21 cellular contexts compared by ENCODE assay signal in genomic region chr6:117491916-117492315, GRCh38. TPM values are rescaled to one million over a fixed set of nuclear protein-coding genes. Genes with fewer than 3 reads are reported as not detected.
DNase-seq lines count a peak whose midpoint lies in the region; ATAC-seq and TF ChIP-seq lines count a peak whose summit lies in the region.
"Had no signal": no experiment of that assay in that cellular context is flagged by ENCODE, and none has a peak within 500 bp of the region (broad histone marks: within the 10 kb centered on the region; RNA-seq: fewer than 3 reads in every experiment).

No MANE protein-coding gene starts in this region.

- H2BK12ac ChIP-seq in mesenchymal stem cell (ENCODE audit: low read length in 2 of 2) = no peak overlapping the region

- no peaks in the 10 kb centered on the region for H3K9me3 ChIP-seq in mesenchymal stem cell (ENCODE audit: control insufficient read depth, low read length)
- H3K9me3 ChIP-seq: left ventricle myocardium inferior, mucosa of descending colon, prostate gland had no signal

- H3K27me3 ChIP-seq in mesenchymal stem cell (ENCODE audit: control insufficient read depth in 1 of 2, insufficient read depth in 1 of 2, low read length in 2 of 2) = no peaks in the 10 kb centered on the region

- H3K79me1 ChIP-seq in mesenchymal stem cell (replicated peaks; ENCODE audit: low read length, poor library complexity, severe bottlenecking) = no peaks in the 10 kb centered on the region

- peaks cover 0 to 6% of the 10 kb centered on the region in 2 experiments for H3K36me3 ChIP-seq in mesenchymal stem cell (ENCODE audit: control insufficient read depth in 1 of 2, insufficient read depth in 2 of 2, low read depth in 1 of 2, low read length in 2 of 2)
- H3K36me3 ChIP-seq: left ventricle myocardium inferior, prostate gland had no signal

- no peak overlapping the region for H3K14ac ChIP-seq in mesenchymal stem cell (ENCODE audit: low read length in 2 of 2)

- no peak overlapping the region for H4K8ac ChIP-seq in mesenchymal stem cell (ENCODE audit: low read length)

- CTCF ChIA-PET in RWPE1 (lab: Yijun Ruan, JAX) = no interaction called here

- H4K91ac ChIP-seq in mesenchymal stem cell (ENCODE audit: low read length) = no peak overlapping the region

- H3K4me2 ChIP-seq in mesenchymal stem cell (ENCODE audit: low read length, poor library complexity, severe bottlenecking) = no peak overlapping the region

- no peak overlapping the region for H3K18ac ChIP-seq in mesenchymal stem cell (ENCODE audit: low read depth in 1 of 2, low read length in 2 of 2)

- DNase-seq in EH (ENCODE audit: low read depth) (peak; percentile 61), RWPE1 (ENCODE audit: low spot score) (peak; percentile 52), dermis blood vessel endothelial cell (peak; percentile 80), mesenchymal stem cell (peak; percentile 58), COLO829 (ENCODE audit: low spot score) (no peak), NCI-H2227 treated with DMSO at 0.1 percent for 48 hours (lab: John Stamatoyannopoulos, UW) (no peak)
- DNase-seq: activated CD4-positive, alpha-beta T cell treated with anti-CD3 and anti-CD28 coated beads, Interleukin-2, amount 50 U/mL, for 4 hours; activated naive CD4-positive, alpha-beta T cell treated with Interleukin-2 at 50 U/mL for 16 hours; aorta; DMS53; left ventricle myocardium inferior; mucosa of descending colon; NCI-H1417 treated with DMSO at 0.1 percent for 48 hours; NCI-H526 treated with DMSO at 0.1 percent for 48 hours; SHP77 treated with DMSO at 0.1 percent for 48 hours; T-helper 17 cell had no signal

- no peak overlapping the region for H3K23ac ChIP-seq in mesenchymal stem cell (ENCODE audit: low read length in 2 of 2)

- no peak overlapping the region for H3K9ac ChIP-seq in mesenchymal stem cell (ENCODE audit: low read length)

- H3K4ac ChIP-seq in mesenchymal stem cell (ENCODE audit: low read depth in 1 of 2, low read length in 2 of 2) = no peak overlapping the region

- no peak overlapping the region for H3K4me3 ChIP-seq in mesenchymal stem cell (ENCODE audit: insufficient read depth in 1 of 2, low read depth in 1 of 2, low read length in 2 of 2)
- H3K4me3 ChIP-seq: coronary artery, left ventricle myocardium inferior, mucosa of descending colon, prostate gland had no signal

- no peak for TF ChIP-seq CTCF in RWPE1 (conservative IDR thresholded peaks at IDR 0.05; ENCODE audit: low read depth)

- no peak overlapping the region for H3K27ac ChIP-seq in RWPE1
- peak overlapping the region; percentile 68 for H3K27ac ChIP-seq in mesenchymal stem cell (ENCODE audit: low read length, poor library complexity, severe bottlenecking)
- H3K27ac ChIP-seq: coronary artery, prostate gland, VCaP had no signal

- WGBS in mesenchymal stem cell = no CpG with 5 or more reads among the region's 5 CpGs

- no peak overlapping the region for H2BK120ac ChIP-seq in mesenchymal stem cell (ENCODE audit: low read depth, low read length)

- no peak overlapping the region for H2AK5ac ChIP-seq in mesenchymal stem cell (ENCODE audit: low read length, severe bottlenecking)

- peaks cover 2% of the 10 kb centered on the region for H3K4me1 ChIP-seq in mesenchymal stem cell (ENCODE audit: control insufficient read depth, insufficient read depth, low read depth, low read length)
- H3K4me1 ChIP-seq: prostate gland had no signal

- no peak overlapping the region for H2BK15ac ChIP-seq in mesenchymal stem cell (ENCODE audit: low read depth, poor library complexity, severe bottlenecking)

- ATAC-seq in GM21381 (IDR thresholded peaks at IDR 0.05; ENCODE audit: unreplicated experiment) (no peak), HG03135 (IDR thresholded peaks at IDR 0.05; ENCODE audit: unreplicated experiment) (no peak)
- ATAC-seq: T-helper 17 cell had no signal

- no peak overlapping the region for H2AFZ ChIP-seq in mesenchymal stem cell (ENCODE audit: low read depth, low read length)

- no peak overlapping the region for H2BK5ac ChIP-seq in mesenchymal stem cell (ENCODE audit: low read depth, low read length, poor library complexity, severe bottlenecking)

- POLR2A ChIA-PET in RWPE1 (lab: Yijun Ruan, JAX; ENCODE audit: low non-redundant PET) = no interaction called here

RNA-seq across cellular contexts. Expression of gene DCBLD1, which starts 9.4 kb away (rescaled TPM):
- total RNA-seq in dermis blood vessel endothelial cell = 35.1 and 41.1 TPM in 2 replicates
- polyA plus RNA-seq in mesenchymal stem cell (2013, experiment 1 of 2) = 58.0 TPM
- polyA plus RNA-seq in mesenchymal stem cell (2013, experiment 2 of 2) = 59.6 TPM

Comparison
In these comparisons a context has a peak if more than half of its experiments do, and no peak if none do; other contexts are left out.
1. DNase-seq: peak in EH (single experiment), RWPE1 (single experiment), dermis blood vessel endothelial cell (single experiment) and mesenchymal stem cell (single experiment); none in COLO829 (single experiment) and NCI-H2227 treated with DMSO at 0.1 percent for 48 hours (single experiment).